In the genomic region with DNA sequence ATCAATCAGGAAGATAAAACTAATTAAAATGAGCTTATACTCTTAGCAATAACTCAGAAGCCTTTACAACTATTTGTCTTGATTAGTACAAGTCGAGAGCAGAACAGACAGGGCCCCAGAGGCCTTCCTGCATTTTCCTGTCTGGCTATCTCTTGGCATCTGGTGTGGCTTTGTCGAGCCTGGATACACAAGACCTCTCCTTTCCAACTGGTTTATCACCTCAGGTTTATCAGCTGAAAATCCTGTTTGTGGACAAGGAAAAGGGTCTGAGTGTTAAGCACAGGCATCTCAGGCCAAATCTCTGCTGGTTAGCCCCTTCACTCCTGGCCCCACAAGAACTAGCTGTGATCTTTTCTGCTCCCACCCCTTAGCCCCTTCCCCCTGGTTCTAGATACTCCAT, we compare ENCODE assay signal across 18 cellular contexts. TPM values are rescaled to one million over a fixed set of nuclear protein-coding genes. Genes with fewer than 3 reads are reported as not detected.
DNase-seq lines count a peak whose midpoint lies in the region; ATAC-seq, FAIRE-seq and TF ChIP-seq lines count a peak whose summit lies in the region.
"Had no signal": no experiment of that assay in that cellular context is flagged by ENCODE, and none has a peak within 500 bp of the region (broad histone marks: within the 10 kb centered on the region; RNA-seq: fewer than 3 reads in every experiment).

No MANE protein-coding gene starts in this region.

- POLR2A ChIA-PET in activated CD8-positive, alpha-beta T cell treated with anti-CD3 and anti-CD28 coated beads, Interleukin-2, amount 10 ng/mL, durations not matched to agents 7 days and 5 days (lab: Charles Lee), result interaction anchor here (0.8 to 2.5 kb wide), 4 partner anchors 14 to 116 kb away, joined by 3 to 17 read pairs (median 8); no protein-coding TSS in a partner anchor

- ATAC-seq in activated CD8-positive, alpha-beta memory T cell treated with anti-CD3 and anti-CD28 coated beads, Interleukin-2, amount 10 ng/mL, durations not matched to agents 7 days and 5 days, result no peak
- ATAC-seq in activated CD8-positive, alpha-beta T cell treated with anti-CD3 and anti-CD28 coated beads, Interleukin-2, amount 10 ng/mL, durations not matched to agents 7 days and 5 days, result no peak
- no peak for ATAC-seq in GM18909 (IDR thresholded peaks at IDR 0.05; ENCODE audit: poor library complexity, unreplicated experiment)
- ATAC-seq: stimulated activated memory B cell treated with anti-CD40 and anti-IgM and Interleukin-4, amounts not matched to agents 10 μg/mL and 1 μg/mL and 100 μg/mL, for 72 hours had no signal

- CTCF ChIA-PET in activated CD8-positive, alpha-beta memory T cell treated with anti-CD3 and anti-CD28 coated beads, Interleukin-2, amount 10 ng/mL, durations not matched to agents 7 days and 5 days (lab: Charles Lee), result interaction anchor here (0.8 to 2.0 kb wide), 6 partner anchors 7 to 164 kb away, joined by 3 to 6 read pairs (median 4); partner anchors contain the start of gene UQCC2
- CTCF ChIA-PET in activated CD8-positive, alpha-beta T cell treated with anti-CD3 and anti-CD28 coated beads, Interleukin-2, amount 10 ng/mL, durations not matched to agents 7 days and 5 days (lab: Charles Lee), result interaction anchor here (0.6 to 1.7 kb wide), 8 partner anchors 9 to 164 kb away, joined by 3 to 7 read pairs (median 3); partner anchors contain the start of genes BAK1, UQCC2 and ZBTB9

- TF ChIP-seq CTCF in D721Med (IDR thresholded peaks at IDR 0.05; ENCODE audit: insufficient read depth, missing control alignments) (no peak), nephron progenitor cell (IDR thresholded peaks at IDR 0.05) (no peak)

- H3K27me3 Mint-ChIP-seq in activated CD8-positive, alpha-beta memory T cell treated with anti-CD3 and anti-CD28 coated beads, Interleukin-2, amount 10 ng/mL, durations not matched to agents 7 days and 5 days, result no peaks in the 10 kb centered on the region
- H3K27me3 Mint-ChIP-seq in activated CD8-positive, alpha-beta T cell treated with anti-CD3 and anti-CD28 coated beads, Interleukin-2, amount 10 ng/mL, durations not matched to agents 7 days and 5 days (ENCODE audit: low read depth), result no peaks in the 10 kb centered on the region
- peaks cover 5% of the 10 kb centered on the region for H3K27me3 Mint-ChIP-seq in nephron progenitor cell (ENCODE audit: low read depth, poor library complexity)
- H3K27me3 Mint-ChIP-seq: activated naive CD4-positive, alpha-beta T cell treated with anti-CD3 and anti-CD28 coated beads, Interleukin-2, amount 50 U/mL, for 24 hours had no signal

- peaks cover 31% of the 10 kb centered on the region for H3K4me1 Mint-ChIP-seq in activated CD8-positive, alpha-beta memory T cell treated with anti-CD3 and anti-CD28 coated beads, Interleukin-2, amount 10 ng/mL, durations not matched to agents 7 days and 5 days
- peaks cover 25% of the 10 kb centered on the region for H3K4me1 Mint-ChIP-seq in activated CD8-positive, alpha-beta T cell treated with anti-CD3 and anti-CD28 coated beads, Interleukin-2, amount 10 ng/mL, durations not matched to agents 7 days and 5 days (ENCODE audit: low read depth)
- peaks cover 35% of the 10 kb centered on the region for H3K4me1 Mint-ChIP-seq in nephron progenitor cell

- H3K27ac Mint-ChIP-seq in activated CD8-positive, alpha-beta memory T cell treated with anti-CD3 and anti-CD28 coated beads, Interleukin-2, amount 10 ng/mL, durations not matched to agents 7 days and 5 days, result peak overlapping the region; percentile 78
- H3K27ac Mint-ChIP-seq in activated CD8-positive, alpha-beta T cell treated with anti-CD3 and anti-CD28 coated beads, Interleukin-2, amount 10 ng/mL, durations not matched to agents 7 days and 5 days, result peak overlapping the region; percentile 85
- H3K27ac Mint-ChIP-seq in nephron progenitor cell, result peak overlapping the region; percentile 67

- H3K36me3 Mint-ChIP-seq in activated CD8-positive, alpha-beta memory T cell treated with anti-CD3 and anti-CD28 coated beads, Interleukin-2, amount 10 ng/mL, durations not matched to agents 7 days and 5 days, result no peaks in the 10 kb centered on the region
- no peaks in the 10 kb centered on the region for H3K36me3 Mint-ChIP-seq in activated CD8-positive, alpha-beta T cell treated with anti-CD3 and anti-CD28 coated beads, Interleukin-2, amount 10 ng/mL, durations not matched to agents 7 days and 5 days (ENCODE audit: low read depth)
- no peaks in the 10 kb centered on the region for H3K36me3 Mint-ChIP-seq in nephron progenitor cell (ENCODE audit: low read depth)
- H3K36me3 Mint-ChIP-seq: activated naive CD4-positive, alpha-beta T cell treated with anti-CD3 and anti-CD28 coated beads, Interleukin-2, amount 50 U/mL, for 24 hours; stimulated activated memory B cell treated with anti-CD40 and anti-IgM and Interleukin-4, amounts not matched to agents 10 μg/mL and 1 μg/mL and 100 μg/mL, for 72 hours had no signal

- FAIRE-seq in D721Med (lab: Jason Lieb, UNC), result peak; percentile 79
- FAIRE-seq: endothelial cell of umbilical vein, GM19239 had no signal

- H3K4me3 Mint-ChIP-seq in activated CD8-positive, alpha-beta memory T cell treated with anti-CD3 and anti-CD28 coated beads, Interleukin-2, amount 10 ng/mL, durations not matched to agents 7 days and 5 days, result no peak overlapping the region
- H3K4me3 Mint-ChIP-seq in activated CD8-positive, alpha-beta T cell treated with anti-CD3 and anti-CD28 coated beads, Interleukin-2, amount 10 ng/mL, durations not matched to agents 7 days and 5 days, result no peak overlapping the region
- H3K4me3 Mint-ChIP-seq in nephron progenitor cell, result no peak overlapping the region
- H3K4me3 Mint-ChIP-seq: stimulated activated memory B cell treated with anti-CD40 and anti-IgM and Interleukin-4, amounts not matched to agents 10 μg/mL and 1 μg/mL and 100 μg/mL, for 72 hours had no signal

- no peak for DNase-seq in activated CD8-positive, alpha-beta memory T cell treated with anti-CD3 and anti-CD28 coated beads, Interleukin-2, amount 10 ng/mL, durations not matched to agents 7 days and 5 days
- no peak for DNase-seq in activated CD8-positive, alpha-beta memory T cell treated with anti-CD3 and anti-CD28 coated beads for 24 hours
- DNase-seq in D721Med (ENCODE audit: insufficient read length, low spot score), result peak; percentile 45
- DNase-seq in activated CD8-positive, alpha-beta T cell treated with anti-CD3 and anti-CD28 coated beads, Interleukin-2, amount 10 ng/mL, durations not matched to agents 7 days and 5 days, result no peak
- DNase-seq in nephron progenitor cell, result no peak
- DNase-seq in activated CD8-positive, alpha-beta memory T cell treated with anti-CD3 and anti-CD28 coated beads, Interleukin-2, amount 50 U/mL, for 48 hours, result no peak
- DNase-seq in H4 (ENCODE audit: low spot score), result no peak
- DNase-seq: colonic mucosa, EL, midbrain, NCI-H2029, NCI-H446 treated with DMSO at 0.1 percent for 48 hours, tibial artery had no signal

- no peaks in the 10 kb centered on the region for H3K9me3 Mint-ChIP-seq in activated CD8-positive, alpha-beta memory T cell treated with anti-CD3 and anti-CD28 coated beads, Interleukin-2, amount 10 ng/mL, durations not matched to agents 7 days and 5 days (ENCODE audit: low read depth)
- H3K9me3 Mint-ChIP-seq in activated CD8-positive, alpha-beta T cell treated with anti-CD3 and anti-CD28 coated beads, Interleukin-2, amount 10 ng/mL, durations not matched to agents 7 days and 5 days (ENCODE audit: insufficient read depth), result no peaks in the 10 kb centered on the region
- no peaks in the 10 kb centered on the region for H3K9me3 Mint-ChIP-seq in nephron progenitor cell
- H3K9me3 Mint-ChIP-seq: activated naive CD4-positive, alpha-beta T cell treated with anti-CD3 and anti-CD28 coated beads, Interleukin-2, amount 50 U/mL, for 24 hours; stimulated activated memory B cell treated with anti-CD40 and anti-IgM and Interleukin-4, amounts not matched to agents 10 μg/mL and 1 μg/mL and 100 μg/mL, for 72 hours had no signal

RNA-seq across cellular contexts. Expression of gene BAK1, which starts 32.6 kb away (rescaled TPM):
- 10 to 100 TPM; 70.9 to 74.4 TPM for total RNA-seq in activated CD8-positive, alpha-beta memory T cell treated with anti-CD3 and anti-CD28 coated beads, Interleukin-2, amount 10 ng/mL, durations not matched to agents 7 days and 5 days
- total RNA-seq in activated CD8-positive, alpha-beta T cell treated with anti-CD3 and anti-CD28 coated beads, Interleukin-2, amount 10 ng/mL, durations not matched to agents 7 days and 5 days, result 10 to 100 TPM; 76.0 to 76.2 TPM
- total RNA-seq in H4 (2014; rRNA removed; shearing (Covaris generic)), result 16.3 and 18.8 TPM in 2 replicates
